32 cellular contexts compared by ENCODE assay signal in the genomic region with DNA sequence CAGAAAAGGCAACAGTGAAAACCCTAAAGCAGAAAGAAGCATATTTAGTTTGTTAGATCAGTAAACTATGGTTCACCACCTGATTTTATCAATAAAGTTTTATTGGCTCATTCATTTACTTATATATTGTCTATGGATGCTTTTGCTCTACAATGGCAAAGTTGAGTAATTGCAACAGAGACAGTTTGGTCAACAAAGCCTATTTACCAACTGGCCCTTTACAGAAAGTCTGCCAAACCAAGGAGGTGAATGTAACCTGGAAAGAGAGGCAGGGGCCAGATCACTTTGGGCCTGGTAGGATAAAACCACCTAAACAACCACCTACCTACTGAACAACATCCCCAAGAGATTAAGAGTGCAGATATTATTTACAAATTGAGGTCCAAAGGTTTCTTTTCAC. TPM values are rescaled to one million over a fixed set of nuclear protein-coding genes. Genes with fewer than 3 reads are reported as not detected.
"Had no signal": no experiment of that assay in that cellular context is flagged by ENCODE, and none has a peak within 500 bp of the region (broad histone marks: within the 10 kb centered on the region; RNA-seq: fewer than 3 reads in every experiment).

No MANE protein-coding gene starts in this region.

- H3K4me3 ChIP-seq: heart right ventricle, left lung, lung, pancreas, prostate gland, sigmoid colon, spleen, testis, thyroid gland, transverse colon, upper lobe of left lung, vagina had no signal

- H3K27ac ChIP-seq: heart right ventricle, left lung, pancreas, prostate gland, sigmoid colon, spleen, testis, thyroid gland, transverse colon, upper lobe of left lung, vagina had no signal

- H3K27me3 ChIP-seq: pancreas, sigmoid colon, testis, thyroid gland, upper lobe of left lung, vagina had no signal

- H3K4me1 ChIP-seq: heart right ventricle, prostate gland, sigmoid colon, spleen, testis, thyroid gland, transverse colon, upper lobe of left lung, vagina had no signal

- H3K9me3 ChIP-seq: heart right ventricle, left lung, pancreas, prostate gland, sigmoid colon, spleen, testis, thyroid gland, transverse colon, upper lobe of left lung, vagina had no signal

- H3K36me3 ChIP-seq: heart right ventricle, left lung, pancreas, prostate gland, sigmoid colon, spleen, thyroid gland, transverse colon, upper lobe of left lung, vagina had no signal

- DNase-seq: heart right ventricle; hippocampal formation; kidney glomerular epithelial cell; left cardiac atrium; left lung; midbrain; naive thymus-derived CD8-positive, alpha-beta T cell; nucleus accumbens; pancreas; posterior cingulate gyrus; retina; right cardiac atrium; sigmoid colon; small intestine; spleen; stimulated activated CD4-positive, alpha-beta T cell treated with anti-CD3 and anti-CD28 coated beads, Interleukin-2, amount 100 ng/mL, for 48 hours; stimulated activated CD4-positive, alpha-beta T cell treated with anti-CD3 and anti-CD28 coated beads, Interleukin-4, amount 100 ng/mL, for 4 hours; stimulated activated CD8-positive, alpha-beta memory T cell treated with anti-CD3 and anti-CD28 coated beads, Interleukin-4, amount 100 ng/mL, for 48 hours; stimulated activated naive CD4-positive, alpha-beta T cell treated with Interleukin-2 at 50 U/mL for 16 hours; stimulated activated naive CD8-positive, alpha-beta T cell treated with anti-CD3 and anti-CD28 coated beads, Interleukin-15, amount 100 ng/mL, for 72 hours; substantia nigra; testis; thyroid gland; transverse colon; upper lobe of left lung had no signal

- ATAC-seq: heart right ventricle; left cardiac atrium; left lung; naive thymus-derived CD8-positive, alpha-beta T cell; right cardiac atrium; stimulated activated memory B cell treated with anti-CD40 and anti-IgM and Interleukin-4, amounts not matched to agents 10 μg/mL and 1 μg/mL and 100 μg/mL, for 72 hours; stimulated activated naive CD8-positive, alpha-beta T cell treated with anti-CD3 and anti-CD28 coated beads, Interleukin-15, amount 100 ng/mL, for 72 hours had no signal

RNA-seq across cellular contexts. Expression of a gene that starts 47.0 kb away (rescaled TPM):
- total RNA-seq: mesenteric fat pad; naive thymus-derived CD8-positive, alpha-beta T cell; osteoblast; transverse colon; vagina had no signal
- polyA plus RNA-seq: keratinocyte; naive thymus-derived CD8-positive, alpha-beta T cell; spleen had no signal
